15 cellular contexts compared by ENCODE assay signal in the genomic region with DNA sequence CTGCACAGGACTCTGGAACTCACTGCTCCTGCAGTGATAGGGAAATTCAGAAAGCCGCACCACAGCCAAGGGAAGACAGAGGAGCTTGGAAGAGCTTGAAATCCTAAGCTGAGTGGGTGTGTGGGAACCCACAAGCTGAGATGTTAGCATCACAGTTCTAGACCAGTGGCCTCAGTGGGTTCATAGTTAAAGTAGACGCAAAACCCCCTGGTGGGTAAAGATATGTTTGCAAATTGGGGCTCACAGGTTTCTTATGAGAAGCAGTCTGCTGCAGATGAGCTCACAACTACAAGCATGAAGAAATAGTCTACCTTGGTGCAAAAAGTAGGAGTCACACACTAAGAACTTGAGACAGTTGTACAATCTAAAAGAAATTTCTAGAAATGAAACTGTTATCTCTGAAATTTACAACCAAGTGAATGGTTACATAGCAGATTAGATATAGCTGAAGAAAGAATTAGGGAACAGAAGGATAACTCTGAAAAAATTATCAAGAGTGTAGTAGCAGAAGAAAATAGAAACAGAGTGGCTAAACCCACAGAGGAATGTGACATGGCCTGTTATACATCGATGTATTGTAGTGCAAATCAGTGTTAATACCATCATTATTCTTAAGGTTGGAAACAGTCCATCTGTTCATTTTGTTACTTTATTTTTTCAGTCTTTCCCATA.
DNase-seq lines count a peak whose midpoint lies in the region; ATAC-seq and TF ChIP-seq lines count a peak whose summit lies in the region.
"Had no signal": no experiment of that assay in that cellular context is flagged by ENCODE, and none has a peak within 500 bp of the region (broad histone marks: within the 10 kb centered on the region; RNA-seq: fewer than 3 reads in every experiment).

No MANE protein-coding gene starts in this region.

- H3K27me3 Mint-ChIP-seq in HFFc6 (ENCODE audit: insufficient read depth), result no peaks in the 10 kb centered on the region; the same call in 1 of the 2 replicates
- H3K27me3 Mint-ChIP-seq: CD4-positive, alpha-beta memory T cell had no signal

- TF ChIP-seq CTCF in HFFc6 (IDR thresholded peaks at IDR 0.05), result peak; percentile 30; the same call in 1 of the 2 replicates
- peak; percentile 43; the same call in 1 of the 2 replicates for TF ChIP-seq CTCF in PC-3 (conservative IDR thresholded peaks at IDR 0.05; ENCODE audit: low read depth, low read length)

- no peaks in the 10 kb centered on the region for H3K9me3 Mint-ChIP-seq in HFFc6

- DNase-seq in ELR (ENCODE audit: low read depth) (peak; percentile 8), HFFc6 (no peak), PC-3 (peak; percentile 37), mesendoderm (peak; percentile 4), NCI-H345 (lab: John Stamatoyannopoulos, UW) (no peak), AG08395 (ENCODE audit: low spot score) (no peak), NCI-H2029 treated with DMSO at 0.1 percent for 48 hours (lab: John Stamatoyannopoulos, UW) (no peak)
- DNase-seq: CD4-positive, alpha-beta memory T cell; H9; MG63; NCI-H1436; NCI-H2029; NCI-H510A; T-helper 2 cell had no signal

- no peak overlapping the region for H2AK5ac ChIP-seq in mesendoderm (ENCODE audit: low read length)

- no peak overlapping the region for H4K8ac ChIP-seq in mesendoderm (ENCODE audit: low read depth, low read length)

- no peaks in the 10 kb centered on the region for H3K9me3 ChIP-seq in PC-3 (ENCODE audit: low read length)
- H3K9me3 ChIP-seq: MG63 had no signal

- BruUV-seq in PC-3 (replicated peaks; lab: Mats Ljungman, UMichigan), result no TSS peak

- no peak overlapping the region for H3K4me3 Mint-ChIP-seq in HFFc6
- H3K4me3 Mint-ChIP-seq: CD4-positive, alpha-beta memory T cell; H9 had no signal

- no peaks in the 10 kb centered on the region for H3F3A ChIP-seq in PC-3 (ENCODE audit: low read length, unreplicated experiment)

- H3K4me1 Mint-ChIP-seq in HFFc6 (ENCODE audit: low read depth), result no peaks in the 10 kb centered on the region
- H3K4me1 Mint-ChIP-seq: CD4-positive, alpha-beta memory T cell; H9 had no signal

- H4K20me1 ChIP-seq in PC-3 (ENCODE audit: low read length), result no peaks in the 10 kb centered on the region

- H3K79me2 ChIP-seq in PC-3 (ENCODE audit: low read length) (no peaks in the 10 kb centered on the region), mesendoderm (ENCODE audit: control insufficient read depth, insufficient read depth, low read length) (no peaks in the 10 kb centered on the region)

- intact Hi-C loops in PC-3 (cut with micrococcal nuclease), result no loop called here

- H3K27ac ChIP-seq in PC-3 (ENCODE audit: low read length) (no peak overlapping the region), mesendoderm (ENCODE audit: low read depth, low read length) (no peak overlapping the region)

- no peak overlapping the region for H3K18ac ChIP-seq in mesendoderm (ENCODE audit: low read length)

- no peak overlapping the region for H2BK5ac ChIP-seq in mesendoderm (ENCODE audit: low read length)

- H3K9ac ChIP-seq in PC-3 (ENCODE audit: low read length) (no peak overlapping the region), mesendoderm (ENCODE audit: low read length) (no peak overlapping the region)

- H3K36me3 Mint-ChIP-seq in HFFc6 (ENCODE audit: low read depth), result peaks cover 50% of the 10 kb centered on the region

- H3K36me3 ChIP-seq in PC-3 (ENCODE audit: low read depth, low read length) (peaks cover 18% of the 10 kb centered on the region), mesendoderm (ENCODE audit: control insufficient read depth, insufficient read depth, low read length) (no peaks in the 10 kb centered on the region)

- H3K4me3 ChIP-seq in PC-3 (ENCODE audit: low read length) (no peak overlapping the region), mesendoderm (ENCODE audit: low read length) (no peak overlapping the region)
- H3K4me3 ChIP-seq: MG63 had no signal

- no peak overlapping the region for H3K23ac ChIP-seq in mesendoderm (ENCODE audit: low read length)

- H2BK120ac ChIP-seq in mesendoderm (ENCODE audit: low read depth, low read length), result no peak overlapping the region

- no peak overlapping the region for H3K27ac Mint-ChIP-seq in HFFc6
- H3K27ac Mint-ChIP-seq: H9 had no signal

- CTCF ChIA-PET in PC-3 (lab: Charles Lee), result interaction anchor here (0.6 kb wide), 1 partner anchor 59 kb away, joined by 3 read pairs; no protein-coding TSS in a partner anchor

- H3K4me1 ChIP-seq in PC-3 (ENCODE audit: insufficient read depth, low read length) (no peaks in the 10 kb centered on the region), mesendoderm (ENCODE audit: control insufficient read depth, low read depth, low read length) (no peaks in the 10 kb centered on the region)

- H3K56ac ChIP-seq in mesendoderm (ENCODE audit: low read length), result no peak overlapping the region

- no peaks in the 10 kb centered on the region for H3K79me1 ChIP-seq in mesendoderm (ENCODE audit: low read length)

- H2BK15ac ChIP-seq in mesendoderm (replicated peaks; ENCODE audit: low read depth), result no peak overlapping the region

- H3K27me3 ChIP-seq in PC-3 (ENCODE audit: low read length) (no peaks in the 10 kb centered on the region), mesendoderm (ENCODE audit: insufficient read depth, low read length, poor library complexity) (no peaks in the 10 kb centered on the region)
- H3K27me3 ChIP-seq: MG63 had no signal

- ATAC-seq in PC-3, result no peak; the same call in 1 of the 2 replicates
- ATAC-seq: Right ventricle myocardium inferior had no signal

- no peak overlapping the region for H3K4ac ChIP-seq in mesendoderm (ENCODE audit: low read depth, low read length)

- WGBS in mesendoderm (ENCODE audit: extremely low coverage, insufficient coverage, low lambda C conversion rate), result no CpG with 5 or more reads among the region's 3 CpGs

- H2AFZ ChIP-seq in PC-3 (ENCODE audit: low read length), result no peak overlapping the region

- H3K4me2 ChIP-seq in PC-3 (ENCODE audit: low read length) (no peak overlapping the region), mesendoderm (ENCODE audit: low read length) (no peak overlapping the region)

- POLR2A ChIA-PET in PC-3 (lab: Charles Lee; ENCODE audit: unreplicated experiment), result no interaction called here

- H4K5ac ChIP-seq in mesendoderm (ENCODE audit: low read length), result no peak overlapping the region

- H3K9me2 ChIP-seq in PC-3 (replicated peaks; ENCODE audit: low read length), result no peaks in the 10 kb centered on the region

Comparison
In these comparisons a context has a peak if more than half of its experiments do, and no peak if none do; other contexts are left out.
1. DNase-seq: peak in ELR (single experiment), PC-3 (single experiment) and mesendoderm (single experiment); none in HFFc6 (single experiment), NCI-H345 (single experiment), AG08395 (single experiment) and NCI-H2029 treated with DMSO at 0.1 percent for 48 hours (single experiment).